Comparison of ENCODE assay signal across 18 cellular contexts in the genomic region with DNA sequence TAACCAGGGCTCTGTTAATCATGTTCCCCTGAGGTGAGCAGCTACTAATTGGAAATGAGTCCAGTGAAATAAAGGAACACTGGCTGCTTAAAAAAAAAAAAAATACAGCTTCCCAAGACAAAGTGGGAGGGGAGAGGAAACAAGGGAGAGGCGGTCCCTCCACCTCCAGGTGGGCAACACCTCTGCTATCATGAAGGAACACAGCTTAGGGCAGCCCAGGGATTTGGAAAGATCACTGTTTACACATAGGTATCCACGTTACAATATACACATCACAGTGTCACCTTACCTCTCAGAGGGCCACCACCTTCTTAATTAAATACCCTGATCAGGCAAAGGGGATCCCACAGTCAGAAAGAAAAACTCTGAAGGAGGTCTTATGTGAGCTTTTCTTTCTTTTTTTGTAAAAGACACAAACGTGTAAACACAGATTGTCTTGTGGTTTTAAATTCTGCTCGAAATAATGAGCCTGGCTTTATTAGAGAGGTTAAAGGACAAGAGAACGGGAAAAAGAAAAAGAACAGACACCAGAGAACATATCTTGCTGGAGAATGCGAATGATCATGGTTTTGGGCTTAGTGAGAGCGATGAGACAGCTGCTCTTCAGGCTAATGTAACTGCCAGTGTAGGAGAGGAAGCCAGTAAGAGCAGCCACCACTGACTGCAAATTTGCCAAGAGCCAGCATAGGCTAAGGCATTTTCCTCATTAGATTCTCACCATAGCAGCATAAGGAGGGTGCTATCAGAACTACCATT.
DNase-seq lines count a peak whose midpoint lies in the region; ATAC-seq lines count a peak whose summit lies in the region.
"Had no signal": no experiment of that assay in that cellular context is flagged by ENCODE, and none has a peak within 500 bp of the region (broad histone marks: within the 10 kb centered on the region; RNA-seq: fewer than 3 reads in every experiment).

No MANE protein-coding gene starts in this region.

- no peaks in the 10 kb centered on the region for H3K79me2 ChIP-seq in mesendoderm (ENCODE audit: control insufficient read depth, insufficient read depth, low read length)

- no peak overlapping the region for H3K4me2 ChIP-seq in mesendoderm (ENCODE audit: low read length)

- no peak overlapping the region for H2BK15ac ChIP-seq in mesendoderm (replicated peaks; ENCODE audit: low read depth)

- no peak overlapping the region for H3K18ac ChIP-seq in mesendoderm (ENCODE audit: low read length)

- peaks cover 8% of the 10 kb centered on the region for H3K4me1 ChIP-seq in mesendoderm (ENCODE audit: control insufficient read depth, low read depth, low read length)

- no peak overlapping the region for H3K27ac ChIP-seq in mesendoderm (ENCODE audit: low read depth, low read length)

- no peak overlapping the region for H3K4ac ChIP-seq in mesendoderm (ENCODE audit: low read depth, low read length)

- H3K79me1 ChIP-seq in mesendoderm (ENCODE audit: low read length): no peaks in the 10 kb centered on the region

- no peak overlapping the region for H3K23ac ChIP-seq in mesendoderm (ENCODE audit: low read length)

- no peak overlapping the region for H4K5ac ChIP-seq in mesendoderm (ENCODE audit: low read length)

- no peak overlapping the region for H3K4me3 ChIP-seq in mesendoderm (ENCODE audit: low read length)

- no peak overlapping the region for H2BK5ac ChIP-seq in mesendoderm (ENCODE audit: low read length)

- H3K36me3 ChIP-seq in mesendoderm (ENCODE audit: control insufficient read depth, insufficient read depth, low read length): no peaks in the 10 kb centered on the region

- H4K8ac ChIP-seq in mesendoderm (ENCODE audit: low read depth, low read length): no peak overlapping the region

- H2AK5ac ChIP-seq in mesendoderm (ENCODE audit: low read length): no peak overlapping the region

- ATAC-seq in GM19324 (IDR thresholded peaks at IDR 0.05; ENCODE audit: low FRiP score, unreplicated experiment): no peak
- no peak for ATAC-seq in HG02870 (IDR thresholded peaks at IDR 0.05; ENCODE audit: unreplicated experiment)
- ATAC-seq: activated CD8-positive, alpha-beta T cell treated with anti-CD3 and anti-CD28 coated beads for 36 hours; CD8-positive, alpha-beta T cell had no signal

- H3K27me3 ChIP-seq in mesendoderm (ENCODE audit: insufficient read depth, low read length, poor library complexity): no peaks in the 10 kb centered on the region

- no CpG with 5 or more reads among the region's 7 CpGs for WGBS in mesendoderm (ENCODE audit: extremely low coverage, insufficient coverage, low lambda C conversion rate)

- no peak overlapping the region for H3K9ac ChIP-seq in mesendoderm (ENCODE audit: low read length)

- no peak overlapping the region for H2BK120ac ChIP-seq in mesendoderm (ENCODE audit: low read depth, low read length)

- no peak overlapping the region for H3K56ac ChIP-seq in mesendoderm (ENCODE audit: low read length)

- DNase-seq in DMS53 (lab: John Stamatoyannopoulos, UW) (peak; percentile 72), NCI-H146 (lab: John Stamatoyannopoulos, UW) (peak; percentile 69), NCI-H69 (lab: John Stamatoyannopoulos, UW) (peak; percentile 90), mesendoderm (peak; percentile 31)
- DNase-seq in stimulated activated CD4-positive, alpha-beta T cell treated with anti-CD3 and anti-CD28 coated beads, Interleukin-4, amount 100 ng/mL, for 4 hours: no peak
- DNase-seq: activated CD4-positive, CD25-positive, alpha-beta regulatory T cell treated with anti-CD3 and anti-CD28 coated beads, Interleukin-2, amount 50 U/mL, for 72 hours; activated gamma-delta T cell treated with Interleukin-2 at 50 U/mL for 16 hours; activated naive CD8-positive, alpha-beta T cell treated with anti-CD3 and anti-CD28 coated beads, Interleukin-2, amount 50 U/mL, for 24 hours; CD8-positive, alpha-beta T cell; DMS79; GF-D8; KBM-7; nucleus accumbens; small intestine; stimulated activated CD4-positive, alpha-beta T cell treated with anti-CD3 and anti-CD28 coated beads, Interleukin-1b, Interleukin-23, amount 100 ng/mL, for 48 hours had no signal

Comparison
In these comparisons a context has a peak if more than half of its experiments do, and no peak if none do; other contexts are left out.
1. DNase-seq: peak in DMS53 (single experiment), NCI-H146 (single experiment), NCI-H69 (single experiment) and mesendoderm (single experiment); none in stimulated activated CD4-positive, alpha-beta T cell treated with anti-CD3 and anti-CD28 coated beads, Interleukin-4, amount 100 ng/mL, for 4 hours (0 of 2).